In the genomic region with DNA sequence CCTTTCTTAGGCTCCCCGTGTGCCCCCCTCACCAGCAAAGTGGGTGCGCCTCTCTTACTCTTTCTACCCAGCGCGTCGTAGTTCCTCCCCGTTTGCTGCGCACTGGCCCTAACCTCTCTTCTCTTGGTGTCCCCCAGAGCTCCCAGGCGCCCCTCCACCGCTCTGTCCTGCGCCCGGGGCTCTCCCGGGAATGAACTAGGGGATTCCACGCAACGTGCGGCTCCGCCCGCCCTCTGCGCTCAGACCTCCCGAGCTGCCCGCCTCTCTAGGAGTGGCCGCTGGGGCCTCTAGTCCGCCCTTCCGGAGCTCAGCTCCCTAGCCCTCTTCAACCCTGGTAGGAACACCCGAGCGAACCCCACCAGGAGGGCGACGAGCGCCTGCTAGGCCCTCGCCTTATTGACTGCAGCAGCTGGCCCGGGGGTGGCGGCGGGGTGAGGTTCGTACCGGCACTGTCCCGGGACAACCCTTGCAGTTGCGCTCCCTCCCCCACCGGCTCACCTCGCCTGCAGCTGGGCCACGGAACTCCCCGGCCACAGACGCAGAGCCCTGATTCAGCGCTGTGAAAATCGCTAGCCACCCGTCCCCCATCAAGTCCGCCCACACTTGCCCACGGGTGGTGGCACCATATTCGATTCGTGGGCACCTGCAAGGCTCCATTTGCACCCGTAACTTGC, we compare ENCODE assay signal across 10 cellular contexts. TPM values are rescaled to one million over a fixed set of nuclear protein-coding genes. Genes with fewer than 3 reads are reported as not detected.
DNase-seq lines count a peak whose midpoint lies in the region; ATAC-seq, FAIRE-seq and TF ChIP-seq lines count a peak whose summit lies in the region.
"Had no signal": no experiment of that assay in that cellular context is flagged by ENCODE, and none has a peak within 500 bp of the region (broad histone marks: within the 10 kb centered on the region; RNA-seq: fewer than 3 reads in every experiment).

No MANE protein-coding gene starts in this region.

- no peaks in the 10 kb centered on the region for H3K36me3 Mint-ChIP-seq in nephron (ENCODE audit: low read depth)

- POLR2A ChIA-PET in A549 (lab: Yijun Ruan, JAX), result no interaction called here

- DNase-seq in A549 (ENCODE audit: low read depth in 1 of 2, low spot score in 1 of 2) (no peak), NCI-H146 treated with DMSO at 0.1 percent for 48 hours (lab: John Stamatoyannopoulos, UW; ENCODE audit: unreplicated experiment) (peak; percentile 4), fibroblast of pulmonary artery (ENCODE audit: low read depth) (no peak), NCI-H748 treated with DMSO at 0.1 percent for 48 hours (lab: John Stamatoyannopoulos, UW) (no peak), NCI-H1930 (lab: John Stamatoyannopoulos, UW) (no peak)
- DNase-seq in stimulated activated CD4-positive, alpha-beta T cell treated with anti-CD3 and anti-CD28 coated beads, Interleukin-12 subunit alpha, Interleukin-12 subunit beta, amount 100 ng/mL, for 4 hours, result no peak
- DNase-seq: activated T-cell treated with anti-CD3 and anti-CD28 coated beads, Interleukin-2, amount 50 U/mL, for 4 hours had no signal

- CTCF ChIA-PET in A549 (lab: Yijun Ruan, JAX), result no interaction called here

- no peak for TF ChIP-seq POLR2A in A549 (IDR thresholded peaks at IDR 0.05; ENCODE audit: low read length)

- WGBS in A549 (ENCODE audit: missing lambda C conversion rate), result 4% methylated on average over 34 of the region's 49 CpGs

- H3K4me1 ChIP-seq in A549, result no peaks in the 10 kb centered on the region

- H3K9me3 ChIP-seq in A549, result no peaks in the 10 kb centered on the region

- peak overlapping the region; percentile 62 for H3K4me2 ChIP-seq in A549

- H3K27ac ChIP-seq in A549, result 0 out of 6 replicates have a peak overlapping the region, but pooled peaks of 1 of the 2 experiments have one; percentile 3
- H3K27ac ChIP-seq: BLaER1 had no signal

- peaks cover 3% of the 10 kb centered on the region for H3K9me3 Mint-ChIP-seq in nephron
- H3K9me3 Mint-ChIP-seq: activated T-cell treated with anti-CD3 and anti-CD28 coated beads, Interleukin-2, amount 50 U/mL, for 4 hours had no signal

- H3K4me3 Mint-ChIP-seq in nephron, result peak overlapping the region; percentile 73 to 85 (median 83)
- H3K4me3 Mint-ChIP-seq: activated T-cell treated with anti-CD3 and anti-CD28 coated beads, Interleukin-2, amount 50 U/mL, for 4 hours had no signal

- peaks cover 88% of the 10 kb centered on the region for H3K27me3 Mint-ChIP-seq in nephron (ENCODE audit: low read depth)

- ATAC-seq in A549, result peak; percentile 67 to 78; a peak in 5 of 6 replicates
- no peak for ATAC-seq in HG03442 (IDR thresholded peaks at IDR 0.05; ENCODE audit: unreplicated experiment)

- no peak for FAIRE-seq in A549 (lab: Jason Lieb, UNC)

- peak overlapping the region; percentile 35 for H3K4me3 ChIP-seq in A549
- peak overlapping the region; percentile 56 for H3K4me3 ChIP-seq in fibroblast of pulmonary artery (replicated peaks; ENCODE audit: low read depth, low read length)
- H3K4me3 ChIP-seq: BLaER1 had no signal

- no peak for TF ChIP-seq EP300 in A549 (IDR thresholded peaks at IDR 0.05)

- H3K4me1 Mint-ChIP-seq in nephron, result peaks cover 20% of the 10 kb centered on the region

- no peak for TF ChIP-seq RAD21 in A549 (conservative IDR thresholded peaks at IDR 0.05 in 1 of 2, IDR thresholded peaks at IDR 0.05 in 1 of 2)

- TF ChIP-seq CTCF in A549 (IDR thresholded peaks at IDR 0.05) (no peak), fibroblast of pulmonary artery (IDR thresholded peaks at IDR 0.05; ENCODE audit: low read length, missing control alignments) (no peak), nephron (IDR thresholded peaks at IDR 0.05; ENCODE audit: unreplicated experiment in 3 of 3) (no peak)

- peak overlapping the region in 1 of 3 experiments; percentile 25 for H3K27ac Mint-ChIP-seq in nephron

TF ChIP-seq in A549, 52 proteins besides CTCF, POLR2A, EP300 and RAD21:
- no peak for TF ChIP-seq MAZ (IDR thresholded peaks at IDR 0.05; ENCODE audit: borderline replicate concordance, low read depth, low read length)
- no peak for TF ChIP-seq ZC3H11A (IDR thresholded peaks at IDR 0.05)
- TF ChIP-seq JUN (IDR thresholded peaks at IDR 0.05), result no peak
- TF ChIP-seq HOXB13 (CRISPR knock-in tag; IDR thresholded peaks at IDR 0.05; ENCODE audit: low read depth), result no peak
- TF ChIP-seq PBX3 (IDR thresholded peaks at IDR 0.05), result no peak
- TF ChIP-seq FOXS1 (CRISPR knock-in tag; IDR thresholded peaks at IDR 0.05), result no peak
- TF ChIP-seq CBX2 (IDR thresholded peaks at IDR 0.05; ENCODE audit: borderline replicate concordance, low read depth), result no peak
- TF ChIP-seq, protein P1, sequence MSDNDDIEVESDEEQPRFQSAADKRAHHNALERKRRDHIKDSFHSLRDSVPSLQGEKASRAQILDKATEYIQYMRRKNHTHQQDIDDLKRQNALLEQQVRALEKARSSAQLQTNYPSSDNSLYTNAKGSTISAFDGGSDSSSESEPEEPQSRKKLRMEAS (IDR thresholded peaks at IDR 0.05), result no peak
- TF ChIP-seq SMC3 (IDR thresholded peaks at IDR 0.05), result no peak
- TF ChIP-seq, protein P2, sequence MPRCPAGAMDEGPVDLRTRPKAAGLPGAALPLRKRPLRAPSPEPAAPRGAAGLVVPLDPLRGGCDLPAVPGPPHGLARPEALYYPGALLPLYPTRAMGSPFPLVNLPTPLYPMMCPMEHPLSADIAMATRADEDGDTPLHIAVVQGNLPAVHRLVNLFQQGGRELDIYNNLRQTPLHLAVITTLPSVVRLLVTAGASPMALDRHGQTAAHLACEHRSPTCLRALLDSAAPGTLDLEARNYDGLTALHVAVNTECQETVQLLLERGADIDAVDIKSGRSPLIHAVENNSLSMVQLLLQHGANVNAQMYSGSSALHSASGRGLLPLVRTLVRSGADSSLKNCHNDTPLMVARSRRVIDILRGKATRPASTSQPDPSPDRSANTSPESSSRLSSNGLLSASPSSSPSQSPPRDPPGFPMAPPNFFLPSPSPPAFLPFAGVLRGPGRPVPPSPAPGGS (IDR thresholded peaks at IDR 0.05), result no peak
- TF ChIP-seq MYC (IDR thresholded peaks at IDR 0.05; ENCODE audit: borderline replicate concordance, low read length), result no peak
- TF ChIP-seq, protein P3, sequence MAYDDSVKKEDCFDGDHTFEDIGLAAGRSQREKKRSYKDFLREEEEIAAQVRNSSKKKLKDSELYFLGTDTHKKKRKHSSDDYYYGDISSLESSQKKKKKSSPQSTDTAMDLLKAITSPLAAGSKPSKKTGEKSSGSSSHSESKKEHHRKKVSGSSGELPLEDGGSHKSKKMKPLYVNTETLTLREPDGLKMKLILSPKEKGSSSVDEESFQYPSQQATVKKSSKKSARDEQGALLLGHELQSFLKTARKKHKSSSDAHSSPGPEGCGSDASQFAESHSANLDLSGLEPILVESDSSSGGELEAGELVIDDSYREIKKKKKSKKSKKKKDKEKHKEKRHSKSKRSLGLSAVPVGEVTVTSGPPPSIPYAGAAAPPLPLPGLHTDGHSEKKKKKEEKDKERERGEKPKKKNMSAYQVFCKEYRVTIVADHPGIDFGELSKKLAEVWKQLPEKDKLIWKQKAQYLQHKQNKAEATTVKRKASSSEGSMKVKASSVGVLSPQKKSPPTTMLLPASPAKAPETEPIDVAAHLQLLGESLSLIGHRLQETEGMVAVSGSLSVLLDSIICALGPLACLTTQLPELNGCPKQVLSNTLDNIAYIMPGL (CRISPR knock-in tag; IDR thresholded peaks at IDR 0.05; ENCODE audit: borderline replicate concordance), result no peak
- no peak for TF ChIP-seq EHMT2 (IDR thresholded peaks at IDR 0.05; ENCODE audit: low read depth)
- TF ChIP-seq HEYL (CRISPR knock-in tag; IDR thresholded peaks at IDR 0.05), result no peak
- TF ChIP-seq, protein P4, sequence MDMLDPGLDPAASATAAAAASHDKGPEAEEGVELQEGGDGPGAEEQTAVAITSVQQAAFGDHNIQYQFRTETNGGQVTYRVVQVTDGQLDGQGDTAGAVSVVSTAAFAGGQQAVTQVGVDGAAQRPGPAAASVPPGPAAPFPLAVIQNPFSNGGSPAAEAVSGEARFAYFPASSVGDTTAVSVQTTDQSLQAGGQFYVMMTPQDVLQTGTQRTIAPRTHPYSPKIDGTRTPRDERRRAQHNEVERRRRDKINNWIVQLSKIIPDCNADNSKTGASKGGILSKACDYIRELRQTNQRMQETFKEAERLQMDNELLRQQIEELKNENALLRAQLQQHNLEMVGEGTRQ (IDR thresholded peaks at IDR 0.05), result no peak
- no peak for TF ChIP-seq JUNB (IDR thresholded peaks at IDR 0.05)
- TF ChIP-seq PHF8 (IDR thresholded peaks at IDR 0.05; ENCODE audit: borderline replicate concordance, low read depth), result no peak
- no peak for TF ChIP-seq BHLHE40 (IDR thresholded peaks at IDR 0.05; ENCODE audit: low read depth, low read length)

RNA-seq across cellular contexts. Expression of gene TMEM233, which starts 1.3 kb away (rescaled TPM):
- polyA plus RNA-seq in A549 (2011; rRNA removed) (not detected in 2 replicates), A549 (2017; fragmentation: RNase III; extraction: RNeasy Plus Mini Kit Qiagen cat#74134 plus additional on column Dnase treatment) (not detected in 3 replicates)
- polyA plus RNA-seq in A549 (2012; cell fraction: cytosol; rRNA removed), result not detected in 2 replicates
- not detected in 2 replicates for polyA plus RNA-seq in A549 (2012; cell fraction: nucleus; rRNA removed)
- polyA minus RNA-seq in A549 (2011; rRNA and poly(A)+ RNA removed), result not detected in 2 replicates
